Comparison of ENCODE assay signal across 21 cellular contexts in genomic region chr1:168687796-168688195, GRCh38. TPM values are rescaled to one million over a fixed set of nuclear protein-coding genes. Genes with fewer than 3 reads are reported as not detected.
DNase-seq lines count a peak whose midpoint lies in the region; ATAC-seq, FAIRE-seq and TF ChIP-seq lines count a peak whose summit lies in the region.
"Had no signal": no experiment of that assay in that cellular context is flagged by ENCODE, and none has a peak within 500 bp of the region (broad histone marks: within the 10 kb centered on the region; RNA-seq: fewer than 3 reads in every experiment).

No MANE protein-coding gene starts in this region.

- H3K9me3 ChIP-seq in HepG2 (ENCODE audit: low read length) (no peaks in the 10 kb centered on the region), right lobe of liver (no peaks in the 10 kb centered on the region), PC-9 (ENCODE audit: insufficient read depth, low read depth) (no peaks in the 10 kb centered on the region; the same call in 1 of the 2 replicates), upper lobe of right lung (no peaks in the 10 kb centered on the region), colonic mucosa (no peaks in the 10 kb centered on the region)
- H3K9me3 ChIP-seq: ascending aorta, esophagus squamous epithelium had no signal

- ATAC-seq in HepG2: peak; percentile 20; the same call in 2 of the 3 replicates
- no peak for ATAC-seq in right lobe of liver
- no peak for ATAC-seq in upper lobe of right lung
- ATAC-seq: T-helper 17 cell had no signal

- BruUV-seq in HepG2 (replicated peaks; lab: Mats Ljungman, UMichigan) (no TSS peak), PC-9 (replicated peaks; lab: Mats Ljungman, UMichigan) (no TSS peak)

- TF ChIP-seq CTCF in HepG2 (CRISPR knock-in tag; IDR thresholded peaks at IDR 0.05) (peak; percentile 56), right lobe of liver (IDR thresholded peaks at IDR 0.05) (no peak), PC-9 (conservative IDR thresholded peaks at IDR 0.05) (0 out of 2 replicates have a peak, but pooled peaks have one; percentile 12), upper lobe of right lung (IDR thresholded peaks at IDR 0.05) (no peak), colonic mucosa (IDR thresholded peaks at IDR 0.05) (no peak)

- TF ChIP-seq RAD21 in HepG2 (CRISPR knock-in tag; IDR thresholded peaks at IDR 0.05): no peak

- H3K79me2 ChIP-seq in HepG2 (ENCODE audit: insufficient read depth, low read length): no peaks in the 10 kb centered on the region
- H3K79me2 ChIP-seq in PC-9 (ENCODE audit: low read depth): no peaks in the 10 kb centered on the region

- intact Hi-C loops in HepG2 (cut with micrococcal nuclease; ENCODE audit: unreplicated experiment): loop anchor here (2.0 to 5.0 kb wide), 2 partner anchors 147 to 420 kb away; partner anchors contain the start of gene ATP1B1
- intact Hi-C loops in right lobe of liver (cut with DNase I): no loop called here
- intact Hi-C loops in PC-9 (cut with micrococcal nuclease; ENCODE audit: unreplicated experiment): no loop called here
- intact Hi-C loops in upper lobe of right lung (cut with DNase I): no loop called here
- intact Hi-C loops in colonic mucosa (cut with DNase I): no loop called here

- no peaks in the 10 kb centered on the region for H3F3A ChIP-seq in PC-9 (ENCODE audit: insufficient read depth, low read depth)

- TF ChIP-seq EP300 in HepG2 (IDR thresholded peaks at IDR 0.05; ENCODE audit: low read depth in 2 of 2, low read length in 2 of 2) (no peak), HepG2 (CRISPR knock-in tag; IDR thresholded peaks at IDR 0.05; ENCODE audit: borderline replicate concordance) (no peak)

- no peak overlapping the region for H3K4me3 ChIP-seq in HepG2 (replicated peaks in 1 of 3; ENCODE audit: insufficient read depth in 1 of 3, low read depth in 2 of 3, low read length in 3 of 3)
- no peak overlapping the region for H3K4me3 ChIP-seq in right lobe of liver
- H3K4me3 ChIP-seq in PC-9: no peak overlapping the region
- no peak overlapping the region for H3K4me3 ChIP-seq in upper lobe of right lung
- H3K4me3 ChIP-seq in colonic mucosa: no peak overlapping the region
- H3K4me3 ChIP-seq: ascending aorta, esophagus squamous epithelium had no signal

- no peaks in the 10 kb centered on the region for H3K9me2 ChIP-seq in PC-9 (ENCODE audit: insufficient read depth)

- no peak for FAIRE-seq in HepG2 (lab: Jason Lieb, UNC)

- peak; percentile 46 for DNase-seq in HepG2 (ENCODE audit: low spot score)
- DNase-seq in right lobe of liver: no peak
- no peak for DNase-seq in PC-9
- DNase-seq in iPS-NIHi7 (ENCODE audit: extremely low spot score): peak; percentile 36
- DNase-seq in 8988T: no peak
- no peak for DNase-seq in COR-L47 (lab: John Stamatoyannopoulos, UW)
- DNase-seq in upper lobe of right lung: no peak
- DNase-seq in colonic mucosa: no peak
- DNase-seq: activated CD4-positive, CD25-positive, alpha-beta regulatory T cell treated with anti-CD3 and anti-CD28 coated beads, Interleukin-2, amount 50 U/mL, for 72 hours; activated gamma-delta T cell treated with Interleukin-2 at 50 U/mL for 16 hours; cortex of kidney; DMS153; esophagus squamous epithelium; head of caudate nucleus; MM.1S; NCI-H2081 treated with DMSO at 0.1 percent for 48 hours; NCI-H748 treated with DMSO at 0.1 percent for 48 hours; stimulated activated CD4-positive, alpha-beta T cell treated with anti-CD3 and anti-CD28 coated beads, Interleukin-12 subunit alpha, Interleukin-12 subunit beta, amount 100 ng/mL, for 4 hours; T-helper 17 cell had no signal

- peaks cover 92% of the 10 kb centered on the region for H3K4me1 ChIP-seq in HepG2 (ENCODE audit: insufficient read depth, low read length)
- H3K4me1 ChIP-seq in right lobe of liver: peaks cover 0 to 8% (median 3%) of the 10 kb centered on the region in 4 donors
- no peaks in the 10 kb centered on the region for H3K4me1 ChIP-seq in PC-9 (replicated peaks; ENCODE audit: insufficient read depth)
- no peaks in the 10 kb centered on the region for H3K4me1 ChIP-seq in upper lobe of right lung
- H3K4me1 ChIP-seq in colonic mucosa: no peaks in the 10 kb centered on the region
- H3K4me1 ChIP-seq: ascending aorta, esophagus squamous epithelium had no signal

- 97% methylated on average over 3 of the region's 3 CpGs for WGBS in HepG2 (ENCODE audit: low lambda C conversion rate)
- 94% methylated on average over 3 of the region's 3 CpGs for whole genome bisulfite sequencing in right lobe of liver (ENCODE audit: insufficient coverage, low coverage, low lambda C conversion rate, missing lambda C conversion rate)

- no peaks in the 10 kb centered on the region for H4K20me1 ChIP-seq in HepG2 (ENCODE audit: insufficient read depth, low read length)
- H4K20me1 ChIP-seq in PC-9 (ENCODE audit: insufficient read depth): no peaks in the 10 kb centered on the region

- in situ Hi-C loops in HepG2 (cut with HindIII; ENCODE audit: extremely low pct_ligation_motif_present, low pct_unique_long_range_greater_than_20kb): no loop called here

- H2AFZ ChIP-seq in HepG2 (ENCODE audit: low read length) (no peak overlapping the region), PC-9 (no peak overlapping the region)

- no peak for TF ChIP-seq POLR2A in HepG2 (IDR thresholded peaks at IDR 0.05; ENCODE audit: insufficient read depth in 1 of 2, low read depth in 2 of 2, low read length in 2 of 2)
- no peak for TF ChIP-seq POLR2A in right lobe of liver (IDR thresholded peaks at IDR 0.05)

- peak overlapping the region; percentile 60; the same call in 1 of the 2 replicates for H3K9ac ChIP-seq in HepG2 (ENCODE audit: insufficient read depth, low read depth, low read length)
- H3K9ac ChIP-seq in colonic mucosa (ENCODE audit: low read depth in 2 of 2, low read length in 2 of 2): no peak overlapping the region

- CTCF ChIA-PET in HepG2 (lab: Yijun Ruan, JAX; ENCODE audit: low intra/inter-chr PET ratio, low total read pairs) (no interaction called here), PC-9 (lab: Charles Lee) (no interaction called here)

- POLR2A ChIA-PET in HepG2 (lab: Yijun Ruan, JAX) (interaction anchor here (2.9 to 3.2 kb wide), 2 partner anchors 146 to 418 kb away, joined by 22 to 29 read pairs; partner anchors contain the start of gene ATP1B1), PC-9 (lab: Charles Lee; ENCODE audit: unreplicated experiment) (no interaction called here)

- H3K36me3 ChIP-seq in HepG2 (replicated peaks in 1 of 2; ENCODE audit: control insufficient read depth in 1 of 2, insufficient read depth in 2 of 2, low read length in 2 of 2): no peaks in the 10 kb centered on the region
- H3K36me3 ChIP-seq in right lobe of liver: no peaks in the 10 kb centered on the region
- H3K36me3 ChIP-seq in PC-9 (ENCODE audit: low read depth): no peaks in the 10 kb centered on the region
- H3K36me3 ChIP-seq in upper lobe of right lung: no peaks in the 10 kb centered on the region
- H3K36me3 ChIP-seq in colonic mucosa: no peaks in the 10 kb centered on the region
- H3K36me3 ChIP-seq: ascending aorta, esophagus squamous epithelium had no signal

- H3K27me3 ChIP-seq in HepG2 (ENCODE audit: control insufficient read depth in 1 of 2, insufficient read depth in 2 of 2, low read length in 2 of 2) (no peaks in the 10 kb centered on the region), right lobe of liver (no peaks in the 10 kb centered on the region), PC-9 (ENCODE audit: insufficient read depth, low read depth) (no peaks in the 10 kb centered on the region), upper lobe of right lung (no peaks in the 10 kb centered on the region), colonic mucosa (no peaks in the 10 kb centered on the region)
- H3K27me3 ChIP-seq: ascending aorta had no signal

- peak overlapping the region; percentile 64; the same call in 1 of the 2 replicates for H3K4me2 ChIP-seq in HepG2 (ENCODE audit: low read depth, low read length)
- H3K4me2 ChIP-seq in PC-9: no peak overlapping the region

- H3K27ac ChIP-seq in HepG2 (ENCODE audit: extremely low read length, insufficient read depth, low read length) (peak overlapping the region; percentile 91), right lobe of liver (no peak overlapping the region), PC-9 (no peak overlapping the region), upper lobe of right lung (no peak overlapping the region), colonic mucosa (no peak overlapping the region)
- H3K27ac ChIP-seq: ascending aorta, esophagus squamous epithelium had no signal

TF ChIP-seq in HepG2, 621 proteins besides CTCF, POLR2A, EP300 and RAD21 (continues in another document):
- no peak for TF ChIP-seq PLSCR1 (CRISPR knock-in tag; IDR thresholded peaks at IDR 0.05; ENCODE audit: borderline replicate concordance)

RNA-seq across cellular contexts. Expression of gene DPT, which starts 41.2 kb away (rescaled TPM):
- total RNA-seq in HepG2 (2016; rRNA removed; fragmentation: Illumina TruSeq; extraction: Trizol) (not detected in 2 replicates), right lobe of liver (1 to 10 TPM in 5 of 6 experiments, under 1 TPM in 1; 0.88 to 3.0 (median 1.9) TPM), PC-9 (2021) (not detected in 2 replicates), upper lobe of right lung (44.7 TPM), colonic mucosa (10 to 100 TPM in 1 of 2 donors, 1 to 10 TPM in 1; 1.2 to 16.2 TPM)
- total RNA-seq in HepG2 (2016; cell fraction: cytosol; rRNA removed; fragmentation: Illumina TruSeq; extraction: Trizol; ENCODE audit: low read depth): not detected in 2 replicates
- not detected in 2 replicates for total RNA-seq in HepG2 (2016; cell fraction: insoluble cytoplasmic fraction; rRNA removed; fragmentation: Illumina TruSeq; extraction: Trizol)
- total RNA-seq in HepG2 (2016; cell fraction: membrane; rRNA removed; fragmentation: Illumina TruSeq; extraction: Trizol): not detected in 2 replicates
- not detected in 2 replicates for total RNA-seq in HepG2 (2016; cell fraction: nucleus; rRNA removed; fragmentation: Illumina TruSeq; extraction: Trizol)
- 0.04 TPM in 1 of 2 replicates, not detected in the other for polyA plus RNA-seq in HepG2 (2011; rRNA removed)
- not detected in 2 replicates for polyA plus RNA-seq in HepG2 (2011; cell fraction: cytosol; rRNA removed)
- not detected in 2 replicates for polyA plus RNA-seq in HepG2 (2011; cell fraction: nucleus; rRNA removed)
- polyA plus RNA-seq in HepG2 (2012): not detected in 2 replicates
- polyA plus RNA-seq in HepG2 (2016; cell fraction: cytosol; fragmentation: Illumina TruSeq; extraction: Trizol; ENCODE audit: low read depth): not detected in 2 replicates
- polyA plus RNA-seq in HepG2 (2016; cell fraction: insoluble cytoplasmic fraction; fragmentation: Illumina TruSeq; extraction: Trizol; ENCODE audit: low read depth): not detected in 2 replicates
- not detected in 2 replicates for polyA plus RNA-seq in HepG2 (2016; cell fraction: membrane; fragmentation: Illumina TruSeq; extraction: Trizol; ENCODE audit: low read depth)
- polyA plus RNA-seq in HepG2 (2016; cell fraction: nucleus; fragmentation: Illumina TruSeq; extraction: Trizol; ENCODE audit: insufficient read depth, low read depth): not detected in 2 replicates
- polyA minus RNA-seq in HepG2 (2011; rRNA and poly(A)+ RNA removed; ENCODE audit: low replicate concordance): not detected in 2 replicates
- polyA minus RNA-seq in HepG2 (2011; cell fraction: cytosol; rRNA and poly(A)+ RNA removed): not detected in 2 replicates
- not detected in 2 replicates for polyA minus RNA-seq in HepG2 (2011; cell fraction: nucleus; rRNA and poly(A)+ RNA removed)
- total RNA-seq: kidney epithelial cell, T-helper 17 cell had no signal

Comparison
In these comparisons a context has a peak if more than half of its experiments do, and no peak if none do; other contexts are left out.
1. DNase-seq: peak in HepG2 (single experiment) and iPS-NIHi7 (single experiment); none in right lobe of liver (0 of 3), PC-9 (0 of 2), 8988T (single experiment), COR-L47 (single experiment), upper lobe of right lung (single experiment) and colonic mucosa (single experiment).
2. CTCF ChIP-seq: peak in HepG2 (single experiment) and PC-9 (single experiment); none in right lobe of liver (0 of 4), upper lobe of right lung (single experiment) and colonic mucosa (single experiment).